ENCODE assay signal across 22 cellular contexts in the genomic region with DNA sequence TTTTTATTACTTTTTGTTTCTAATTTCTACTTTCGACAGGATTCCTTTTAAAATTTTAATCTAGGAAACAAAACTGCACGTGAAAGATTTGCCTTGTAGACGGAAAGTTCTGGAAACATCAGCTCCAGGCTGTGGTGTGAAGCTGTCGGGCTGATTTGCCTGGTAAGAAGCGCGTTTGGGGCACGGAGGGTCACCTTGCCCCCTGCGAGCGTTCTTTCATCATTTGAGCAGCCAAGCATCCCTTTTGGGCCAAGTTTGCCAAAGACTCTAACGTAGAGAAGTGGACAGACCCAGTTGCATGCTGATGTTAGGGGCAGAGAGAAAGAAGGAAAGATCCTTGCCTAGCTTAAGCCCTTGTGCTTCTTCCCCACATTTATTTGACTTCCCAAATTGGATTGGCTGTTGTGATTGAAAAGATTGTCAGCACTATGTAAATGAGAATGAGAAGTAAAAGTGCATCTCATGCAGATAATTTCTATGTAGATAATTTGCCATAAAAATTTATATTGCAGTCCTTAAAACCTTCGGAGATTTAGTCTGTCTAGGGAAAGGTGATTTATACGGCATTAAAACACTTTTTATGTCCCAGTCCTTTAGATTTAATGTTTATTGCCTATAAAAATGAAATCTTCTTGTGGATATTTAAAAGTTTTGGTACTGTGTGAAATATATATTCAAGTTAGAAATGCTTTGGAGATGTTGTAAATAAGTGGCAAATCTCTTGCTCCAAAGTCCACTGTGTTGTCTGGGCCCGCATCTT.
DNase-seq lines count a peak whose midpoint lies in the region; ATAC-seq and TF ChIP-seq lines count a peak whose summit lies in the region.
"Had no signal": no experiment of that assay in that cellular context is flagged by ENCODE, and none has a peak within 500 bp of the region (broad histone marks: within the 10 kb centered on the region; RNA-seq: fewer than 3 reads in every experiment).

No MANE protein-coding gene starts in this region.

- TF ChIP-seq CTCF in HEK293 (tag by site-specific recombination; IDR thresholded peaks at IDR 0.05) (no peak), SU-DHL-6 (IDR thresholded peaks at IDR 0.05; ENCODE audit: insufficient read depth, low read length, poor library complexity, severe bottlenecking) (no peak), spleen (IDR thresholded peaks at IDR 0.05 in 8 of 11, conservative IDR thresholded peaks at IDR 0.05 in 3 of 11) (no peak)

- WGBS in spleen, 5 donors, result 90 to 94% (median 92%) methylated on average over 13 of the region's 13 CpGs

- no peaks in the 10 kb centered on the region for H3K9me2 ChIP-seq in SU-DHL-6 (replicated peaks; ENCODE audit: insufficient read depth, low read length)

- CTCF ChIA-PET in HEK293 (lab: Yijun Ruan, JAX), result interaction anchor here (0.6 kb wide), 1 partner anchor 52 kb away, joined by 4 read pairs; no protein-coding TSS in a partner anchor

- peak; percentile 41 for ATAC-seq in left lobe of liver
- ATAC-seq: Panc1 had no signal

- peaks cover 55% of the 10 kb centered on the region for H3F3A ChIP-seq in SU-DHL-6 (ENCODE audit: insufficient read depth)

- H3K36me3 ChIP-seq in HEK293 (ENCODE audit: control insufficient read depth in 2 of 2, insufficient read depth in 1 of 2, low read length in 2 of 2) (no peaks in the 10 kb centered on the region), SU-DHL-6 (ENCODE audit: low read length) (no peaks in the 10 kb centered on the region), spleen (peaks cover 0 to 2% (median 0%) of the 10 kb centered on the region in 6 donors)

- peak overlapping the region; percentile 50 for H3K4me2 ChIP-seq in SU-DHL-6 (ENCODE audit: low read depth, low read length, poor library complexity, severe bottlenecking)

- peaks cover 99% of the 10 kb centered on the region for H3K79me2 ChIP-seq in SU-DHL-6 (ENCODE audit: insufficient read depth, low read length)

- DNase-seq in left lobe of liver (ENCODE audit: low spot score) (no peak), spleen (peak; percentile 20), EL (no peak), amygdala (lab: John Stamatoyannopoulos, UW) (no peak), NAMALWA (ENCODE audit: low spot score) (no peak)
- no peak for DNase-seq in stimulated activated CD4-positive, alpha-beta T cell treated with anti-CD3 and anti-CD28 coated beads, Interleukin-4, amount 100 ng/mL, for 24 hours
- DNase-seq: CD4-positive, alpha-beta T cell; IMR-90; KG1; MM.1S; NCI-H1048; NCI-H1417 treated with DMSO at 0.1 percent for 48 hours; NCI-H1694 treated with DMSO at 0.1 percent for 48 hours; NCI-H2081; NCI-H2227 treated with DMSO at 0.1 percent for 48 hours; NCI-H526 treated with DMSO at 0.1 percent for 48 hours; SHP77 treated with DMSO at 0.1 percent for 48 hours; SW 1271 had no signal

- H3K27ac ChIP-seq in HEK293 (ENCODE audit: extremely low read depth, low read depth, low read length) (no peak overlapping the region), SU-DHL-6 (ENCODE audit: low read depth, low read length) (peak overlapping the region; percentile 73), spleen (no peak overlapping the region)
- H3K27ac ChIP-seq: BLaER1 had no signal

- H3K4me1 ChIP-seq in HEK293 (ENCODE audit: control insufficient read depth, insufficient read depth, low read length) (0 out of 2 replicates have a peak, but pooled peaks cover 3% of the 10 kb centered on the region), spleen (peaks cover 0 to 55% (median 7%) of the 10 kb centered on the region in 6 donors)

- no peak overlapping the region; the same call in 1 of the 2 replicates for H3K9ac ChIP-seq in SU-DHL-6 (ENCODE audit: low read length)
- H3K9ac ChIP-seq: BLaER1 had no signal

- H3K9me3 ChIP-seq in HEK293 (ENCODE audit: control insufficient read depth, insufficient read depth, low read depth, low read length) (no peaks in the 10 kb centered on the region), SU-DHL-6 (ENCODE audit: insufficient read depth, low read length) (no peaks in the 10 kb centered on the region), spleen (no peaks in the 10 kb centered on the region)
- H3K9me3 ChIP-seq: BLaER1 had no signal

- H3K27me3 ChIP-seq in SU-DHL-6 (ENCODE audit: low read length) (no peaks in the 10 kb centered on the region), spleen (replicated peaks in 1 of 7) (no peaks in the 10 kb centered on the region)
- H3K27me3 ChIP-seq: BLaER1 had no signal

- POLR2A ChIA-PET in HEK293 (lab: Yijun Ruan, JAX), result no interaction called here

- no peak overlapping the region for H2AFZ ChIP-seq in SU-DHL-6 (ENCODE audit: low read depth, low read length, severe bottlenecking)

- TF ChIP-seq POLR2A in spleen (IDR thresholded peaks at IDR 0.05), result no peak

- H3K4me3 ChIP-seq in HEK293 (ENCODE audit: low read depth, low read length) (no peak overlapping the region), SU-DHL-6 (ENCODE audit: insufficient read depth, low read length, poor library complexity, severe bottlenecking) (no peak overlapping the region), spleen (no peak overlapping the region)
- H3K4me3 ChIP-seq: BLaER1 had no signal

- H4K20me1 ChIP-seq in SU-DHL-6 (ENCODE audit: low read depth, low read length), result 0 out of 2 replicates have a peak, but pooled peaks cover 10% of the 10 kb centered on the region

- intact Hi-C loops in spleen (cut with DNase I; ENCODE audit: low total_unique reads), result no loop called here

TF ChIP-seq in HEK293, 187 proteins besides CTCF, POLR2A, EP300 and RAD21 (continues in another document):
- TF ChIP-seq GLI4 (tag by site-specific recombination; IDR thresholded peaks at IDR 0.05), result no peak
- no peak for TF ChIP-seq ZNF76 (tag by site-specific recombination; IDR thresholded peaks at IDR 0.05; ENCODE audit: borderline replicate concordance, low read depth)
- no peak for TF ChIP-seq SP2 (tag by site-specific recombination; IDR thresholded peaks at IDR 0.05)
- no peak for TF ChIP-seq ZNF501 (tag by site-specific recombination; IDR thresholded peaks at IDR 0.05)
- TF ChIP-seq ZNF157 (tag by site-specific recombination; IDR thresholded peaks at IDR 0.05), result no peak
- 0 out of 2 replicates have a peak, but pooled peaks have one; percentile 15 for TF ChIP-seq ZBTB17 (tag by site-specific recombination; IDR thresholded peaks at IDR 0.05)
- TF ChIP-seq ZNF843 (tag by site-specific recombination; IDR thresholded peaks at IDR 0.05), result peak; percentile 63
- peak; percentile 47 for TF ChIP-seq ZBTB8A (tag by site-specific recombination; IDR thresholded peaks at IDR 0.05)
- TF ChIP-seq, protein P1, sequence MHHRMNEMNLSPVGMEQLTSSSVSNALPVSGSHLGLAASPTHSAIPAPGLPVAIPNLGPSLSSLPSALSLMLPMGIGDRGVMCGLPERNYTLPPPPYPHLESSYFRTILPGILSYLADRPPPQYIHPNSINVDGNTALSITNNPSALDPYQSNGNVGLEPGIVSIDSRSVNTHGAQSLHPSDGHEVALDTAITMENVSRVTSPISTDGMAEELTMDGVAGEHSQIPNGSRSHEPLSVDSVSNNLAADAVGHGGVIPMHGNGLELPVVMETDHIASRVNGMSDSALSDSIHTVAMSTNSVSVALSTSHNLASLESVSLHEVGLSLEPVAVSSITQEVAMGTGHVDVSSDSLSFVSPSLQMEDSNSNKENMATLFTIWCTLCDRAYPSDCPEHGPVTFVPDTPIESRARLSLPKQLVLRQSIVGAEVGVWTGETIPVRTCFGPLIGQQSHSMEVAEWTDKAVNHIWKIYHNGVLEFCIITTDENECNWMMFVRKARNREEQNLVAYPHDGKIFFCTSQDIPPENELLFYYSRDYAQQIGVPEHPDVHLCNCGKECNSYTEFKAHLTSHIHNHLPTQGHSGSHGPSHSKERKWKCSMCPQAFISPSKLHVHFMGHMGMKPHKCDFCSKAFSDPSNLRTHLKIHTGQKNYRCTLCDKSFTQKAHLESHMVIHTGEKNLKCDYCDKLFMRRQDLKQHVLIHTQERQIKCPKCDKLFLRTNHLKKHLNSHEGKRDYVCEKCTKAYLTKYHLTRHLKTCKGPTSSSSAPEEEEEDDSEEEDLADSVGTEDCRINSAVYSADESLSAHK (tag by site-specific recombination; IDR thresholded peaks at IDR 0.05), result peak; percentile 37; the same call in 1 of the 2 replicates
- TF ChIP-seq, protein P2, sequence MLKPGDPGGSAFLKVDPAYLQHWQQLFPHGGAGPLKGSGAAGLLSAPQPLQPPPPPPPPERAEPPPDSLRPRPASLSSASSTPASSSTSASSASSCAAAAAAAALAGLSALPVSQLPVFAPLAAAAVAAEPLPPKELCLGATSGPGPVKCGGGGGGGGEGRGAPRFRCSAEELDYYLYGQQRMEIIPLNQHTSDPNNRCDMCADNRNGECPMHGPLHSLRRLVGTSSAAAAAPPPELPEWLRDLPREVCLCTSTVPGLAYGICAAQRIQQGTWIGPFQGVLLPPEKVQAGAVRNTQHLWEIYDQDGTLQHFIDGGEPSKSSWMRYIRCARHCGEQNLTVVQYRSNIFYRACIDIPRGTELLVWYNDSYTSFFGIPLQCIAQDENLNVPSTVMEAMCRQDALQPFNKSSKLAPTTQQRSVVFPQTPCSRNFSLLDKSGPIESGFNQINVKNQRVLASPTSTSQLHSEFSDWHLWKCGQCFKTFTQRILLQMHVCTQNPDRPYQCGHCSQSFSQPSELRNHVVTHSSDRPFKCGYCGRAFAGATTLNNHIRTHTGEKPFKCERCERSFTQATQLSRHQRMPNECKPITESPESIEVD (tag by site-specific recombination; IDR thresholded peaks at IDR 0.05), result peak; percentile 93
- TF ChIP-seq, protein P3, sequence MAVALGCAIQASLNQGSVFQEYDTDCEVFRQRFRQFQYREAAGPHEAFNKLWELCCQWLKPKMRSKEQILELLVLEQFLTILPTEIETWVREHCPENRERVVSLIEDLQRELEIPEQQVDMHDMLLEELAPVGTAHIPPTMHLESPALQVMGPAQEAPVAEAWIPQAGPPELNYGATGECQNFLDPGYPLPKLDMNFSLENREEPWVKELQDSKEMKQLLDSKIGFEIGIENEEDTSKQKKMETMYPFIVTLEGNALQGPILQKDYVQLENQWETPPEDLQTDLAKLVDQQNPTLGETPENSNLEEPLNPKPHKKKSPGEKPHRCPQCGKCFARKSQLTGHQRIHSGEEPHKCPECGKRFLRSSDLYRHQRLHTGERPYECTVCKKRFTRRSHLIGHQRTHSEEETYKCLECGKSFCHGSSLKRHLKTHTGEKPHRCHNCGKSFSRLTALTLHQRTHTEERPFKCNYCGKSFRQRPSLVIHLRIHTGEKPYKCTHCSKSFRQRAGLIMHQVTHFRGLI (tag by site-specific recombination; IDR thresholded peaks at IDR 0.05), result no peak
